Comparison of ENCODE assay signal across 14 cellular contexts in the genomic region with DNA sequence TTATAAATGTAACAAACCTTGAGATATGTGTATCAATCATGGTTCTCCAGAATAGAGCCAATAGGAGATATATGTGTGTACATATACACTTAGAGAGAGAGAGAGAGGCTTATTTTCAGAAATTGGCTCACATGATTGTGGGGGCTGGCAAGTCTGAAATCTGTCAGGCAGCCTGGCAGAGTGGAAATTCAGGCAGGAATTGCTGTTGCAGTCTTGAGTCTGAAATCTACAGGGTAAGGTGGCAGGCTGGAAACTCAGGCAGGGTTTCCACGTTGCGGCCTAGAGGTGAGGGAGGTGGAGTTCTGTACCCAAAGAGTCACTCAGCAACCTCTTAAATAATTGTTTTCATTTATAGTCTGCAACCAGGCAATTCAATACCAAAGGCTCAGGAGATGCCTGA.
DNase-seq lines count a peak whose midpoint lies in the region; ATAC-seq and TF ChIP-seq lines count a peak whose summit lies in the region.
"Had no signal": no experiment of that assay in that cellular context is flagged by ENCODE, and none has a peak within 500 bp of the region (broad histone marks: within the 10 kb centered on the region; RNA-seq: fewer than 3 reads in every experiment).

No MANE protein-coding gene starts in this region.

- H3K36me3 Mint-ChIP-seq in mesothelial cell of epicardium (no peaks in the 10 kb centered on the region), neural progenitor cell (no peaks in the 10 kb centered on the region)

- no peak overlapping the region for H3K9ac ChIP-seq in neural progenitor cell
- H3K9ac ChIP-seq: GM23248 had no signal

- H4K20me1 ChIP-seq in neural progenitor cell (ENCODE audit: low read depth), result no peaks in the 10 kb centered on the region

- intact Hi-C loops in Right ventricle myocardium inferior (cut with DNase I), result no loop called here
- intact Hi-C loops in body of pancreas (cut with DNase I), result no loop called here

- H3K27me3 Mint-ChIP-seq in mesothelial cell of epicardium (ENCODE audit: low read depth), result peaks cover 8% of the 10 kb centered on the region
- peaks cover 8% of the 10 kb centered on the region for H3K27me3 Mint-ChIP-seq in neural progenitor cell (ENCODE audit: insufficient read depth, low read depth)

- H3K36me3 ChIP-seq in neural progenitor cell, result no peaks in the 10 kb centered on the region
- H3K36me3 ChIP-seq in body of pancreas (replicated peaks in 1 of 2; ENCODE audit: insufficient read depth in 1 of 2, low read depth in 2 of 2), result no peaks in the 10 kb centered on the region
- H3K36me3 ChIP-seq: HAP-1 had no signal

- H3K4me3 Mint-ChIP-seq in mesothelial cell of epicardium, result no peak overlapping the region
- no peak overlapping the region for H3K4me3 Mint-ChIP-seq in neural progenitor cell
- H3K4me3 Mint-ChIP-seq: CD4-positive, alpha-beta T cell had no signal

- H3K4me1 Mint-ChIP-seq in mesothelial cell of epicardium, result peaks cover 9% of the 10 kb centered on the region
- H3K4me1 Mint-ChIP-seq in neural progenitor cell, result peaks cover 16% of the 10 kb centered on the region

- no peaks in the 10 kb centered on the region for H3K79me2 ChIP-seq in neural progenitor cell (ENCODE audit: low read depth)

- peaks cover 8% of the 10 kb centered on the region for H3F3A ChIP-seq in neural progenitor cell (ENCODE audit: low read depth)

- peak in 31 of 61 donors; percentile 2 to 67 (median 29) for DNase-seq in caudate nucleus (lab: John Stamatoyannopoulos, UW)
- DNase-seq in mesothelial cell of epicardium (ENCODE audit: low spot score in 2 of 2, unreplicated experiment in 2 of 2), result no peak
- no peak for DNase-seq in neural progenitor cell (ENCODE audit: low spot score)
- no peak for DNase-seq in Right ventricle myocardium inferior (ENCODE audit: missing footprints)
- no peak for DNase-seq in NOMO-1 treated with dmso at 0.1 percent for 144 hours (lab: John Stamatoyannopoulos, UW; ENCODE audit: unreplicated experiment)
- DNase-seq in midbrain (lab: John Stamatoyannopoulos, UW), result no peak
- DNase-seq in body of pancreas, result no peak
- DNase-seq: ACHN; Caco-2; CD4-positive, alpha-beta T cell; GM23248; IMR-90 had no signal

- ATAC-seq in Right ventricle myocardium inferior, result no peak
- ATAC-seq in body of pancreas, result no peak

- H3K27ac Mint-ChIP-seq in mesothelial cell of epicardium, result peak overlapping the region; percentile 75
- H3K27ac Mint-ChIP-seq in neural progenitor cell, result no peak overlapping the region
- H3K27ac Mint-ChIP-seq: CD4-positive, alpha-beta T cell had no signal

- peaks cover 16% of the 10 kb centered on the region for H3K4me1 ChIP-seq in neural progenitor cell
- H3K4me1 ChIP-seq in body of pancreas, result no peaks in the 10 kb centered on the region
- H3K4me1 ChIP-seq: Caco-2 had no signal

- no peak overlapping the region for H3K4me2 ChIP-seq in neural progenitor cell

- H3K27ac ChIP-seq in caudate nucleus (ENCODE audit: low read depth, low read length), result no peak overlapping the region
- H3K27ac ChIP-seq in neural progenitor cell, result no peak overlapping the region
- H3K27ac ChIP-seq in body of pancreas, result no peak overlapping the region
- H3K27ac ChIP-seq: C4-2B, GM23248 had no signal

- TF ChIP-seq POLR2A in body of pancreas (IDR thresholded peaks at IDR 0.05), result no peak

- H3K4me3 ChIP-seq in neural progenitor cell, result no peak overlapping the region
- H3K4me3 ChIP-seq in body of pancreas, result no peak overlapping the region
- H3K4me3 ChIP-seq: GM23248, HAP-1 had no signal

- TF ChIP-seq CTCF in mesothelial cell of epicardium (IDR thresholded peaks at IDR 0.05; ENCODE audit: unreplicated experiment) (no peak), neural progenitor cell (IDR thresholded peaks at IDR 0.05) (no peak), body of pancreas (IDR thresholded peaks at IDR 0.05) (no peak)

- 94 to 98% methylated on average over 2 of the region's 2 CpGs for WGBS in body of pancreas, 2 donors

- peak overlapping the region; percentile 35 for H2AFZ ChIP-seq in neural progenitor cell (replicated peaks)
- H2AFZ ChIP-seq: GM23248 had no signal

- H3K9me3 Mint-ChIP-seq in mesothelial cell of epicardium (no peaks in the 10 kb centered on the region), neural progenitor cell (no peaks in the 10 kb centered on the region)
- H3K9me3 Mint-ChIP-seq: CD4-positive, alpha-beta T cell had no signal

- no peaks in the 10 kb centered on the region for H3K9me3 ChIP-seq in neural progenitor cell (ENCODE audit: low read depth)
- no peaks in the 10 kb centered on the region for H3K9me3 ChIP-seq in body of pancreas
- H3K9me3 ChIP-seq: Caco-2, HAP-1 had no signal

- H3K27me3 ChIP-seq in neural progenitor cell (no peaks in the 10 kb centered on the region), body of pancreas (no peaks in the 10 kb centered on the region)

Comparison
In these comparisons a context has a peak if more than half of its experiments do, and no peak if none do; other contexts are left out.
1. DNase-seq: peak in caudate nucleus (31 of 61); none in mesothelial cell of epicardium (0 of 2), neural progenitor cell (single experiment), Right ventricle myocardium inferior (single experiment), NOMO-1 treated with dmso at 0.1 percent for 144 hours (single experiment), midbrain (single experiment) and body of pancreas (0 of 4).